25 cellular contexts compared by ENCODE assay signal in the genomic region with DNA sequence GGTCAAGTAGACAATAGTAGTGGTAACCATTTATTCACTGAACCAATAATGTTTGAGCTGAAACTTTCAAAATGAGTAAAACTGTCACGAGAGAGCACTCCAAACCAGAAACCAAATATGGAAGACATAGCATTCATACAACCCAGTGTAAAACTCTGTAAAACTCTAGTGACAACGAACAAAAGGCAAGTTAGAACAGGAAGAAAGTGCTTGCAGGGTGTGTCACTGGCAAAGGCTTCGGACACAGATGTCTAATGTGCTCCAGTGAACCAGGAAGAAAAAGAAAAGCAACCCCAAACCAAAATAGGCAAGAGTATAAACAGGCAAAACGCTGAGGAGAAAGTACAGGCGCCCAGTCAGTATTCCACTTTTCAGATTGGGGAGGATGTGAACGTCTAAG.
"Had no signal": no experiment of that assay in that cellular context is flagged by ENCODE, and none has a peak within 500 bp of the region (broad histone marks: within the 10 kb centered on the region; RNA-seq: fewer than 3 reads in every experiment).

No MANE protein-coding gene starts in this region.

- H3K9me3 ChIP-seq: adrenal gland, ascending aorta, sigmoid colon, suprapubic skin had no signal

- H3K4me1 ChIP-seq: adrenal gland, ascending aorta, sigmoid colon, stomach, tibial nerve had no signal

- FAIRE-seq: colon, endothelial cell of umbilical vein, frontal cortex, TTC549, urothelium cell line had no signal

- H3K27me3 ChIP-seq: adrenal gland, ascending aorta, brain microvascular endothelial cell, suprapubic skin had no signal

- H3K27ac ChIP-seq: adrenal gland, ascending aorta, brain microvascular endothelial cell, sigmoid colon, stomach, suprapubic skin, tibial nerve, WERI-Rb-1 had no signal

- H3K4me3 ChIP-seq: adrenal gland, ascending aorta, sigmoid colon, smooth muscle cell, stomach, suprapubic skin, tibial nerve had no signal

- DNase-seq: activated CD4-positive, alpha-beta T cell treated with anti-CD3 and anti-CD28 coated beads for 1 hour; activated CD8-positive, alpha-beta memory T cell treated with anti-CD3 and anti-CD28 coated beads, Interleukin-2, amount 50 U/mL, for 4 hours; activated naive CD4-positive, alpha-beta T cell; activated T-cell treated with anti-CD3 and anti-CD28 coated beads, Interleukin-2, amount 50 U/mL, for 24 hours; adrenal gland; brain microvascular endothelial cell; effector memory CD4-positive, alpha-beta T cell; hypothalamus; left cardiac atrium; mesenchymal stem cell; nucleus accumbens; sigmoid colon; stimulated activated CD4-positive, alpha-beta T cell treated with anti-CD3 and anti-CD28 coated beads, Interleukin-15, amount 100 ng/mL, for 24 hours; stomach; T-helper 1 cell; WERI-Rb-1 had no signal

- H3K36me3 ChIP-seq: adrenal gland, ascending aorta, brain microvascular endothelial cell, sigmoid colon, stomach, suprapubic skin, tibial nerve, WERI-Rb-1 had no signal

- H3K4me2 ChIP-seq: smooth muscle cell had no signal
